Comparison of ENCODE assay signal across 30 cellular contexts in the genomic region with DNA sequence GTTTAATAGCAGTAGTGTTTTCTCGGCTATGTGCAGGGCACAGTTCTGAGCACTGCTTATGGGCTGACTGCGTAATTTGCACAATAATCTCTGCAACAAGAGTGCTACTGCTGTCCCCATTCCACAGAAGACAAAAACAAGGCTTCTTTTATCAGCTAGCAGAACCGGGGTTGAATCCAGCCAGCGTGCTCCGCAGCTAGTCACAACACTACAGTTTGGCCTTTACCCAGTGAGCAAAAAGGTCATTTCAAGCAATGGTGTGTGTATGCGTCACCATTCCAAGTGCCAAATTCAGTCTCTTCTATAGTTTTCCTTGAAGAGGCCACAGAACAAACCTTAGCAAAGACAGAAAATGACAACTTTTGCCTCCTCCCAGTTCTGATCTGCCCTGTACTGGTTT.
"Had no signal": no experiment of that assay in that cellular context is flagged by ENCODE, and none has a peak within 500 bp of the region (broad histone marks: within the 10 kb centered on the region; RNA-seq: fewer than 3 reads in every experiment).

No MANE protein-coding gene starts in this region.

- H3K4me3 ChIP-seq: ascending aorta, breast epithelium, SJCRH30, SK-N-MC had no signal

- H3K4me1 ChIP-seq: ascending aorta, breast epithelium, SJCRH30 had no signal

- H3K27me3 Mint-ChIP-seq: activated naive CD8-positive, alpha-beta T cell treated with anti-CD3 and anti-CD28 coated beads for 36 hours; activated T-helper 17 cell treated with anti-CD3 and anti-CD28 coated beads, Interleukin-2, amount 50 U/mL, for 72 hours had no signal

- H3K36me3 Mint-ChIP-seq: activated naive CD8-positive, alpha-beta T cell treated with anti-CD3 and anti-CD28 coated beads for 36 hours had no signal

- H3K9me3 ChIP-seq: ascending aorta, breast epithelium, SJCRH30 had no signal

- H3K36me3 ChIP-seq: ascending aorta, breast epithelium, SJCRH30 had no signal

- H3K4me3 Mint-ChIP-seq: activated CD4-positive, alpha-beta T cell treated with anti-CD3 and anti-CD28 coated beads, Interleukin-2, amount 10 ng/mL, durations not matched to agents 24 days and 14 days; activated CD8-positive, alpha-beta T cell treated with anti-CD3 and anti-CD28 coated beads for 36 hours; activated naive CD8-positive, alpha-beta T cell treated with anti-CD3 and anti-CD28 coated beads for 36 hours; activated T-cell treated with anti-CD3 and anti-CD28 coated beads, Interleukin-2, amount 50 U/mL, for 72 hours; activated T-helper 17 cell treated with anti-CD3 and anti-CD28 coated beads, Interleukin-2, amount 50 U/mL, for 72 hours had no signal

- DNase-seq: activated CD4-positive, alpha-beta T cell treated with anti-CD3 and anti-CD28 coated beads, Interleukin-2, amount 10 ng/mL, durations not matched to agents 24 days and 14 days; activated CD4-positive, alpha-beta T cell treated with anti-CD3 and anti-CD28 coated beads, Interleukin-2, amount 50 U/mL, for 4 hours; activated CD8-positive, alpha-beta T cell treated with anti-CD3 and anti-CD28 coated beads for 36 hours; activated effector memory CD4-positive, alpha-beta T cell treated with anti-CD3 and anti-CD28 coated beads, Interleukin-2, amount 50 U/mL, for 16 hours; activated naive CD4-positive, alpha-beta T cell; activated naive CD4-positive, alpha-beta T cell treated with anti-CD3 and anti-CD28 coated beads, Interleukin-2, amount 50 U/mL, for 16 hours; activated naive CD8-positive, alpha-beta T cell treated with anti-CD3 and anti-CD28 coated beads for 36 hours; activated T-cell treated with anti-CD3 and anti-CD28 coated beads, Interleukin-2, amount 50 U/mL, for 1 hour; activated T-cell treated with anti-CD3 and anti-CD28 coated beads, Interleukin-2, amount 50 U/mL, for 72 hours; amygdala; caudate nucleus; cerebellar nuclear complex; Kasumi-1; MM.1S; MV-4-11; NCI-H1092; NCI-H1436 treated with DMSO at 0.1 percent for 48 hours; NCI-H1694 treated with DMSO at 0.1 percent for 48 hours; NCI-H2029; NCI-H345; NCI-H524 treated with DMSO at 0.1 percent for 48 hours; SHP77; SJCRH30; T1000; WERI-Rb-1 had no signal

- H3K27me3 ChIP-seq: ascending aorta, breast epithelium had no signal

- ATAC-seq: activated CD8-positive, alpha-beta T cell treated with anti-CD3 and anti-CD28 coated beads for 36 hours; activated T-cell treated with anti-CD3 and anti-CD28 coated beads, Interleukin-2, amount 50 U/mL, for 72 hours; activated T-helper 17 cell treated with anti-CD3 and anti-CD28 coated beads, Interleukin-2, amount 50 U/mL, for 72 hours; Panc1 had no signal

- H3K9me3 Mint-ChIP-seq: activated CD4-positive, alpha-beta T cell treated with anti-CD3 and anti-CD28 coated beads, Interleukin-2, amount 10 ng/mL, durations not matched to agents 24 days and 14 days; activated CD8-positive, alpha-beta T cell treated with anti-CD3 and anti-CD28 coated beads for 36 hours; activated naive CD8-positive, alpha-beta T cell treated with anti-CD3 and anti-CD28 coated beads for 36 hours; activated T-cell treated with anti-CD3 and anti-CD28 coated beads, Interleukin-2, amount 50 U/mL, for 72 hours; activated T-helper 17 cell treated with anti-CD3 and anti-CD28 coated beads, Interleukin-2, amount 50 U/mL, for 72 hours had no signal

- H3K4me1 Mint-ChIP-seq: activated naive CD8-positive, alpha-beta T cell treated with anti-CD3 and anti-CD28 coated beads for 36 hours; activated T-helper 17 cell treated with anti-CD3 and anti-CD28 coated beads, Interleukin-2, amount 50 U/mL, for 72 hours had no signal

- H3K27ac Mint-ChIP-seq: activated CD4-positive, alpha-beta T cell treated with anti-CD3 and anti-CD28 coated beads, Interleukin-2, amount 10 ng/mL, durations not matched to agents 24 days and 14 days; activated CD8-positive, alpha-beta T cell treated with anti-CD3 and anti-CD28 coated beads for 36 hours; activated naive CD8-positive, alpha-beta T cell treated with anti-CD3 and anti-CD28 coated beads for 36 hours; activated T-cell treated with anti-CD3 and anti-CD28 coated beads, Interleukin-2, amount 50 U/mL, for 72 hours; activated T-helper 17 cell treated with anti-CD3 and anti-CD28 coated beads, Interleukin-2, amount 50 U/mL, for 72 hours had no signal

- H3K27ac ChIP-seq: ascending aorta, breast epithelium, SJCRH30, SK-N-MC, WERI-Rb-1 had no signal
